Comparison of ENCODE assay signal across 19 cellular contexts in the genomic region with DNA sequence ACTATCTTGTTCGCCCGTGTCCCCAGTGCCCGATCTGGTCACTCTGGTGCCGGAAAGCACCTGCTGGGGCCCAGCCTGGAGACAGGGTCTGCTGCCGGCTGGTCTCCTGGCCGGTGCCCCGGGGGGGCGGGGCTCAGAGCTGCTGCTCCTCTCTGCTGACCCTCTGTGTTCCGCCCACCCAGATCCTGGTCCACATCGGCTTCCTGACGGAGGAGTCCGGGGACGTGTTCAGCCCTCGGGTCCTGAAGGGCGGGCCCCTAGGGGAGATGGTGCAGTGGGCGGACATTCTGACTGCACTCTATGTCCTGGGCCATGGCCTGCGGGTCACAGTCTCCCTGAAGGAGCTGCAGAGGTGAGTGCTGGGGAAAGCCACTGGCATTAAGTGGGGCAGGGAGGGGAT. TPM values are rescaled to one million over a fixed set of nuclear protein-coding genes. Genes with fewer than 3 reads are reported as not detected.
A peak's percentile ranks its signal among the peaks of the same experiment; 100 is the strongest.
DNase-seq lines count a peak whose midpoint lies in the region; ATAC-seq and TF ChIP-seq lines count a peak whose summit lies in the region.
"Had no signal": no experiment of that assay in that cellular context is flagged by ENCODE, and none has a peak within 500 bp of the region (broad histone marks: within the 10 kb centered on the region; RNA-seq: fewer than 3 reads in every experiment).

No MANE protein-coding gene starts in this region.

- H3K27me3 ChIP-seq in GM23338 (ENCODE audit: insufficient read depth) (no peaks in the 10 kb centered on the region), Panc1 (ENCODE audit: control insufficient read depth, insufficient read depth, low read length) (no peaks in the 10 kb centered on the region), trophoblast cell (ENCODE audit: insufficient read depth, low read length) (no peaks in the 10 kb centered on the region), tibial artery (peaks cover 0 to 56% of the 10 kb centered on the region in 2 donors)
- H3K27me3 ChIP-seq: BLaER1 treated with 17β-estradiol and CSF1 and Interleukin-3, amounts not matched to agents 10 nM and 100 nM had no signal

- intact Hi-C loops in Panc1 (cut with micrococcal nuclease; ENCODE audit: unreplicated experiment) = no loop called here
- intact Hi-C loops in tibial artery (cut with DNase I; ENCODE audit: low total_unique reads) = no loop called here

- no peaks in the 10 kb centered on the region for H3K9me3 ChIP-seq in Panc1 (ENCODE audit: control insufficient read depth, insufficient read depth, low read depth, low read length)
- H3K9me3 ChIP-seq in trophoblast cell (ENCODE audit: insufficient read depth, low read depth, low read length) = peaks cover 4% of the 10 kb centered on the region
- H3K9me3 ChIP-seq in tibial artery = no peaks in the 10 kb centered on the region
- H3K9me3 ChIP-seq: A549; BLaER1 treated with 17β-estradiol and CSF1 and Interleukin-3, amounts not matched to agents 10 nM and 100 nM; Caco-2 had no signal

- peaks cover 10% of the 10 kb centered on the region for H3K27me3 Mint-ChIP-seq in GM23338 (ENCODE audit: insufficient read depth, low read depth, poor library complexity)
- H3K27me3 Mint-ChIP-seq in activated naive CD4-positive, alpha-beta T cell treated with anti-CD3 and anti-CD28 coated beads, Interleukin-2, amount 10 ng/mL, durations not matched to agents 7 days and 5 days = peaks cover 7% of the 10 kb centered on the region

- H2AK5ac ChIP-seq in trophoblast cell (ENCODE audit: low read length) = no peak overlapping the region

- H3K9me3 Mint-ChIP-seq in GM23338 = no peaks in the 10 kb centered on the region; the same call in 2 of the 3 replicates
- no peaks in the 10 kb centered on the region for H3K9me3 Mint-ChIP-seq in activated naive CD4-positive, alpha-beta T cell treated with anti-CD3 and anti-CD28 coated beads, Interleukin-2, amount 10 ng/mL, durations not matched to agents 7 days and 5 days
- H3K9me3 Mint-ChIP-seq: CD4-positive, alpha-beta T cell; CD8-positive, alpha-beta T cell had no signal

- H3F3A ChIP-seq in GM23338 (replicated peaks; ENCODE audit: low read depth) = no peaks in the 10 kb centered on the region

- H3K79me1 ChIP-seq in trophoblast cell (ENCODE audit: low read length) = no peaks in the 10 kb centered on the region

- H3K9me2 ChIP-seq in GM23338 (ENCODE audit: insufficient read depth) = no peaks in the 10 kb centered on the region

- H2BK5ac ChIP-seq in trophoblast cell (ENCODE audit: low read depth, low read length, poor library complexity) = no peak overlapping the region

- in situ Hi-C loops in Panc1 (cut with HindIII; ENCODE audit: low pct_unique_long_range_greater_than_20kb, low sequenced_read_pairs) = no loop called here

- no peak overlapping the region for H3K4ac ChIP-seq in trophoblast cell (ENCODE audit: low read depth, low read length)

- ATAC-seq in GM23338 = peak; percentile 43
- peak; percentile 32; the same call in 1 of the 2 replicates for ATAC-seq in Panc1
- ATAC-seq: A549; CD8-positive, alpha-beta T cell had no signal

- no peak overlapping the region for H2BK120ac ChIP-seq in trophoblast cell (ENCODE audit: insufficient read depth, low read length, poor library complexity)

- H3K27ac ChIP-seq in GM23338 (ENCODE audit: low read depth) (no peak overlapping the region), Panc1 (ENCODE audit: low read length) (no peak overlapping the region), trophoblast cell (ENCODE audit: low read depth, low read length) (no peak overlapping the region), tibial artery (no peak overlapping the region)
- H3K27ac ChIP-seq: 22Rv1; A549; BLaER1 treated with 17β-estradiol and CSF1 and Interleukin-3, amounts not matched to agents 10 nM and 100 nM; C4-2B had no signal

- peak overlapping the region; percentile 46 for H4K12ac ChIP-seq in trophoblast cell (ENCODE audit: low read depth, low read length)

- H3K4me3 ChIP-seq in GM23338 (no peak overlapping the region), Panc1 (ENCODE audit: low read depth in 2 of 2, low read length in 2 of 2) (no peak overlapping the region), trophoblast cell (ENCODE audit: low read depth, low read length) (no peak overlapping the region), tibial artery (no peak overlapping the region)
- H3K4me3 ChIP-seq: A549; BLaER1 treated with 17β-estradiol and CSF1 and Interleukin-3, amounts not matched to agents 10 nM and 100 nM had no signal

- H2AFZ ChIP-seq in GM23338 (no peak overlapping the region), trophoblast cell (ENCODE audit: insufficient read depth, low read length, poor library complexity) (no peak overlapping the region)

- no peaks in the 10 kb centered on the region; the same call in 1 of the 2 replicates for H4K20me1 ChIP-seq in GM23338 (replicated peaks; ENCODE audit: insufficient read depth)

- no peak overlapping the region for H3K4me3 Mint-ChIP-seq in GM23338
- no peak overlapping the region for H3K4me3 Mint-ChIP-seq in activated naive CD4-positive, alpha-beta T cell treated with anti-CD3 and anti-CD28 coated beads, Interleukin-2, amount 10 ng/mL, durations not matched to agents 7 days and 5 days
- H3K4me3 Mint-ChIP-seq: B cell; CD4-positive, alpha-beta T cell; CD8-positive, alpha-beta T cell had no signal

- WGBS in trophoblast cell (ENCODE audit: extremely low coverage, insufficient coverage, insufficient read length) = no CpG with 5 or more reads among the region's 17 CpGs

- no peak overlapping the region for H3K9ac ChIP-seq in trophoblast cell (ENCODE audit: low read length)
- H3K9ac ChIP-seq: BLaER1 treated with 17β-estradiol and CSF1 and Interleukin-3, amounts not matched to agents 10 nM and 100 nM had no signal

- no peak overlapping the region for H4K91ac ChIP-seq in trophoblast cell (ENCODE audit: low read depth, low read length)

- TF ChIP-seq CTCF in GM23338 (conservative IDR thresholded peaks at IDR 0.05; ENCODE audit: low read depth in 2 of 2) (no peak), Panc1 (IDR thresholded peaks at IDR 0.05) (no peak), tibial artery (IDR thresholded peaks at IDR 0.05) (no peak)

- CTCF ChIA-PET in Panc1 (lab: Charles Lee) = no interaction called here
- CTCF ChIA-PET in activated naive CD4-positive, alpha-beta T cell treated with anti-CD3 and anti-CD28 coated beads, Interleukin-2, amount 10 ng/mL, durations not matched to agents 7 days and 5 days (lab: Charles Lee) = no interaction called here

- H2BK12ac ChIP-seq in trophoblast cell (ENCODE audit: low read length) = no peak overlapping the region

- peaks cover 14% of the 10 kb centered on the region for H3K4me1 Mint-ChIP-seq in GM23338
- H3K4me1 Mint-ChIP-seq in activated naive CD4-positive, alpha-beta T cell treated with anti-CD3 and anti-CD28 coated beads, Interleukin-2, amount 10 ng/mL, durations not matched to agents 7 days and 5 days = no peaks in the 10 kb centered on the region
- H3K4me1 Mint-ChIP-seq: B cell had no signal

- H3K79me2 ChIP-seq in GM23338 (replicated peaks; ENCODE audit: insufficient read depth) (no peaks in the 10 kb centered on the region), trophoblast cell (ENCODE audit: control insufficient read depth, insufficient read depth, low read length, poor library complexity) (no peaks in the 10 kb centered on the region)

- H3K4me2 ChIP-seq in GM23338 (no peak overlapping the region), trophoblast cell (ENCODE audit: low read length) (no peak overlapping the region)
- H3K4me2 ChIP-seq: A549; BLaER1 treated with 17β-estradiol and CSF1 and Interleukin-3, amounts not matched to agents 10 nM and 100 nM had no signal

- no peak overlapping the region for H3K18ac ChIP-seq in trophoblast cell (ENCODE audit: low read length)

- no peak overlapping the region for H3K27ac Mint-ChIP-seq in GM23338
- H3K27ac Mint-ChIP-seq in activated naive CD4-positive, alpha-beta T cell treated with anti-CD3 and anti-CD28 coated beads, Interleukin-2, amount 10 ng/mL, durations not matched to agents 7 days and 5 days = no peak overlapping the region
- H3K27ac Mint-ChIP-seq: B cell; CD4-positive, alpha-beta T cell; CD8-positive, alpha-beta T cell had no signal

- H4K8ac ChIP-seq in trophoblast cell (ENCODE audit: low read depth, low read length) = no peak overlapping the region

- DNase-seq in GM23338 (ENCODE audit: low spot score) (peak; percentile 25), Panc1 (ENCODE audit: low read depth, low spot score) (no peak), iPS-NIHi7 (ENCODE audit: extremely low spot score) (peak; percentile 27), trophoblast cell (no peak), tibial artery (no peak)
- no peak for DNase-seq in activated naive CD4-positive, alpha-beta T cell treated with anti-CD3 and anti-CD28 coated beads, Interleukin-2, amount 10 ng/mL, durations not matched to agents 7 days and 5 days
- DNase-seq in activated CD4-positive, alpha-beta T cell treated with anti-CD3 and anti-CD28 coated beads for 48 hours = no peak
- DNase-seq: AML-193; Calu3; CD4-positive, alpha-beta T cell; CD8-positive, alpha-beta T cell; DMS79 treated with DMSO at 0.1 percent for 48 hours; GF-D8 had no signal

- H3K14ac ChIP-seq in trophoblast cell (ENCODE audit: low read length) = no peak overlapping the region

- H3K4me1 ChIP-seq in GM23338 (ENCODE audit: insufficient read depth) (peaks cover 9% of the 10 kb centered on the region; the same call in 1 of the 2 replicates), Panc1 (ENCODE audit: control insufficient read depth, insufficient read depth, low read length) (peaks cover 4% of the 10 kb centered on the region; the same call in 1 of the 2 replicates), trophoblast cell (ENCODE audit: control insufficient read depth in 1 of 2, insufficient read depth in 2 of 2, low read length in 2 of 2) (no peaks in the 10 kb centered on the region), tibial artery (peaks cover 0 to 7% (median 0%) of the 10 kb centered on the region in 4 donors)
- H3K4me1 ChIP-seq: A549, Caco-2 had no signal

- no peaks in the 10 kb centered on the region for H3K36me3 ChIP-seq in GM23338 (ENCODE audit: insufficient read depth)
- H3K36me3 ChIP-seq in Panc1 (ENCODE audit: control insufficient read depth, insufficient read depth, low read length) = no peaks in the 10 kb centered on the region
- H3K36me3 ChIP-seq in trophoblast cell (ENCODE audit: control insufficient read depth in 1 of 2, insufficient read depth in 2 of 2, low read length in 2 of 2) = no peaks in the 10 kb centered on the region
- H3K36me3 ChIP-seq in tibial artery = no peaks in the 10 kb centered on the region

- no TSS peak for BruUV-seq in Panc1 (replicated peaks; lab: Mats Ljungman, UMichigan)

- POLR2A ChIA-PET in Panc1 (lab: Charles Lee) = interaction anchor here (0.7 kb wide), 1 partner anchor 33 kb away, joined by 5 read pairs; no protein-coding TSS in a partner anchor

- peaks cover 6% of the 10 kb centered on the region; the same call in 2 of the 3 replicates for H3K36me3 Mint-ChIP-seq in GM23338 (ENCODE audit: low read depth)
- no peaks in the 10 kb centered on the region for H3K36me3 Mint-ChIP-seq in activated naive CD4-positive, alpha-beta T cell treated with anti-CD3 and anti-CD28 coated beads, Interleukin-2, amount 10 ng/mL, durations not matched to agents 7 days and 5 days
- H3K36me3 Mint-ChIP-seq: CD8-positive, alpha-beta T cell had no signal

- no peak overlapping the region for H3K23ac ChIP-seq in trophoblast cell (ENCODE audit: low read length)

RNA-seq across cellular contexts. Expression of gene MGAT5B, which starts 37.6 kb away (rescaled TPM):
- total RNA-seq in GM23338 (2014; rRNA removed; shearing (Covaris generic)) = 8.2 and 10.0 TPM in 2 replicates
- polyA plus RNA-seq in GM23338 (2016; fragmentation: Nextera tagmentation; extraction: Ambion mirVana) = 1.6 and 2.1 TPM in 2 replicates
- total RNA-seq in Panc1 (2021; ENCODE audit: unreplicated experiment) = 34.9 TPM
- polyA plus RNA-seq in Panc1 (2012; ENCODE audit: insufficient read length) = 22.1 TPM
- polyA plus RNA-seq in trophoblast cell (2013) = 0.66 and 0.79 TPM in 2 replicates

Comparison
In these comparisons a context has a peak if more than half of its experiments do, and no peak if none do; other contexts are left out.
1. DNase-seq: peak in GM23338 (single experiment) and iPS-NIHi7 (single experiment); none in Panc1 (single experiment), trophoblast cell (0 of 2), tibial artery (0 of 2), activated naive CD4-positive, alpha-beta T cell treated with anti-CD3 and anti-CD28 coated beads, Interleukin-2, amount 10 ng/mL, durations not matched to agents 7 days and 5 days (single experiment) and activated CD4-positive, alpha-beta T cell treated with anti-CD3 and anti-CD28 coated beads for 48 hours (single experiment).